Comparison of ENCODE assay signal across 8 cellular contexts in the genomic region with DNA sequence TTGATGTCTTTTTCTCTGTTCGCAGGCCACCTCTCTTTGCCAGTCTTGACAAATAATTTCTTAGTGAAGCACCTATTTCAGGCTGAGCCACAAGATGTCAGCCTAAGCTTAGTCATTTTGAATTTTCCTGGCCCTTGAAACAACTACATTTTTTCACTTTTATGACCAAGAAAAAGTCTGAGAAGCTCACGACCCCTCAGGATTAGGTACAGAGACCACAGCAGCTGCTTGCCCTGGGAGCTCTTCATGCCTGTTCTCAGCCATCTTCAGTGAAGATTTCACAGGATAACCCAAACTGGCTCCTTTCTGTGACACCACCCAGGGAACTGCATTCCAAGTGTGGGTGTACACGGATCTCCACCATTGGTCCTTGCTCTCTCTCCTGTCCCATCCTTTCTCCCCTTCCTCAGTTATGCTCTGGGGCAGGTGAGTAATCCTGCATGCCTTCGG. TPM values are rescaled to one million over a fixed set of nuclear protein-coding genes. Genes with fewer than 3 reads are reported as not detected.
A peak's percentile ranks its signal among the peaks of the same experiment; 100 is the strongest.
DNase-seq lines count a peak whose midpoint lies in the region; TF ChIP-seq lines count a peak whose summit lies in the region.

No MANE protein-coding gene starts in this region.

- no peaks in the 10 kb centered on the region for H3K9me3 Mint-ChIP-seq in glutamatergic neuron (ENCODE audit: unreplicated experiment)
- H3K9me3 Mint-ChIP-seq in activated CD4-positive, alpha-beta memory T cell treated with anti-CD3 and anti-CD28 coated beads for 36 hours: peaks cover 3% of the 10 kb centered on the region
- no peaks in the 10 kb centered on the region for H3K9me3 Mint-ChIP-seq in activated naive CD4-positive, alpha-beta T cell treated with anti-CD3 and anti-CD28 coated beads, Interleukin-2, amount 10 ng/mL, durations not matched to agents 7 days and 5 days

- in situ Hi-C loops in HAP-1 (cut with MboI; ENCODE audit: low sequenced_read_pairs): no loop called here

- CTCF ChIA-PET in activated CD4-positive, alpha-beta memory T cell treated with anti-CD3 and anti-CD28 coated beads for 36 hours (lab: Charles Lee): interaction anchor here (0.7 to 1.0 kb wide), 3 partner anchors 133 to 576 kb away, joined by 3 to 4 read pairs (median 4); no protein-coding TSS in a partner anchor
- CTCF ChIA-PET in activated naive CD4-positive, alpha-beta T cell treated with anti-CD3 and anti-CD28 coated beads, Interleukin-2, amount 10 ng/mL, durations not matched to agents 7 days and 5 days (lab: Charles Lee): interaction anchor here (2.0 kb wide), 1 partner anchor 576 kb away, joined by 4 read pairs; no protein-coding TSS in a partner anchor

- H3K4me1 ChIP-seq in HAP-1: no peaks in the 10 kb centered on the region
- peaks cover 3% of the 10 kb centered on the region for H3K4me1 ChIP-seq in skeletal muscle satellite cell (ENCODE audit: control insufficient read depth, insufficient read depth, low read length)

- H3K4me3 Mint-ChIP-seq in glutamatergic neuron (ENCODE audit: unreplicated experiment): no peak overlapping the region
- H3K4me3 Mint-ChIP-seq in activated CD4-positive, alpha-beta memory T cell treated with anti-CD3 and anti-CD28 coated beads for 36 hours: no peak overlapping the region
- H3K4me3 Mint-ChIP-seq in activated naive CD4-positive, alpha-beta T cell treated with anti-CD3 and anti-CD28 coated beads, Interleukin-2, amount 10 ng/mL, durations not matched to agents 7 days and 5 days: no peak overlapping the region

- no peak overlapping the region for H3K27ac Mint-ChIP-seq in glutamatergic neuron (ENCODE audit: unreplicated experiment)
- no peak overlapping the region for H3K27ac Mint-ChIP-seq in activated CD4-positive, alpha-beta memory T cell treated with anti-CD3 and anti-CD28 coated beads for 36 hours
- no peak overlapping the region for H3K27ac Mint-ChIP-seq in activated naive CD4-positive, alpha-beta T cell treated with anti-CD3 and anti-CD28 coated beads, Interleukin-2, amount 10 ng/mL, durations not matched to agents 7 days and 5 days

- peak; percentile 17 for DNase-seq in AG09309 (ENCODE audit: low read depth)
- DNase-seq in HAP-1 (ENCODE audit: low spot score in 2 of 2): peak; percentile 27 to 46
- DNase-seq in RPMI7951 (ENCODE audit: low read depth): peak; percentile 68
- no peak for DNase-seq in glutamatergic neuron
- no peak for DNase-seq in activated CD4-positive, alpha-beta memory T cell treated with anti-CD3 and anti-CD28 coated beads for 36 hours
- DNase-seq in activated naive CD4-positive, alpha-beta T cell treated with anti-CD3 and anti-CD28 coated beads, Interleukin-2, amount 10 ng/mL, durations not matched to agents 7 days and 5 days: no peak
- DNase-seq in 8988T: no peak

- TF ChIP-seq CTCF in AG09309 (IDR thresholded peaks at IDR 0.05; ENCODE audit: control insufficient read depth, insufficient read depth, low read depth, low read length, missing control alignments) (peak; percentile 65), glutamatergic neuron (IDR thresholded peaks at IDR 0.05; ENCODE audit: partially characterized antibody, unreplicated experiment) (peak; percentile 25)

- no peaks in the 10 kb centered on the region for H3K27me3 Mint-ChIP-seq in glutamatergic neuron (ENCODE audit: unreplicated experiment)
- H3K27me3 Mint-ChIP-seq in activated CD4-positive, alpha-beta memory T cell treated with anti-CD3 and anti-CD28 coated beads for 36 hours: peaks cover 3% of the 10 kb centered on the region
- no peaks in the 10 kb centered on the region for H3K27me3 Mint-ChIP-seq in activated naive CD4-positive, alpha-beta T cell treated with anti-CD3 and anti-CD28 coated beads, Interleukin-2, amount 10 ng/mL, durations not matched to agents 7 days and 5 days

- H3K36me3 Mint-ChIP-seq in glutamatergic neuron (ENCODE audit: unreplicated experiment): no peaks in the 10 kb centered on the region
- H3K36me3 Mint-ChIP-seq in activated CD4-positive, alpha-beta memory T cell treated with anti-CD3 and anti-CD28 coated beads for 36 hours: no peaks in the 10 kb centered on the region
- H3K36me3 Mint-ChIP-seq in activated naive CD4-positive, alpha-beta T cell treated with anti-CD3 and anti-CD28 coated beads, Interleukin-2, amount 10 ng/mL, durations not matched to agents 7 days and 5 days: no peaks in the 10 kb centered on the region

- H3K36me3 ChIP-seq in HAP-1 (replicated peaks) (no peaks in the 10 kb centered on the region), skeletal muscle satellite cell (ENCODE audit: insufficient read depth, low read length) (no peaks in the 10 kb centered on the region)

- POLR2A ChIA-PET in activated CD4-positive, alpha-beta memory T cell treated with anti-CD3 and anti-CD28 coated beads for 36 hours (lab: Charles Lee): no interaction called here

- no peaks in the 10 kb centered on the region for H3K4me1 Mint-ChIP-seq in glutamatergic neuron (ENCODE audit: low read depth, unreplicated experiment)
- H3K4me1 Mint-ChIP-seq in activated CD4-positive, alpha-beta memory T cell treated with anti-CD3 and anti-CD28 coated beads for 36 hours (ENCODE audit: low read depth): no peaks in the 10 kb centered on the region
- H3K4me1 Mint-ChIP-seq in activated naive CD4-positive, alpha-beta T cell treated with anti-CD3 and anti-CD28 coated beads, Interleukin-2, amount 10 ng/mL, durations not matched to agents 7 days and 5 days: peaks cover 4% of the 10 kb centered on the region

- no peak overlapping the region for H3K9ac ChIP-seq in skeletal muscle satellite cell (ENCODE audit: low read depth, low read length)

- intact Hi-C loops in activated CD4-positive, alpha-beta memory T cell treated with anti-CD3 and anti-CD28 coated beads for 36 hours (cut with micrococcal nuclease): loop anchor here (1.0 kb wide), 1 partner anchor 136 kb away; no protein-coding TSS in a partner anchor

- peak overlapping the region; percentile 52 for H3K4me2 ChIP-seq in skeletal muscle satellite cell (ENCODE audit: low read length)

- H3K9me3 ChIP-seq in HAP-1 (no peaks in the 10 kb centered on the region), skeletal muscle satellite cell (replicated peaks; ENCODE audit: low read length) (no peaks in the 10 kb centered on the region)

- H3K4me3 ChIP-seq in AG09309 (ENCODE audit: control insufficient read depth, low read depth, low read length): no peak overlapping the region
- H3K4me3 ChIP-seq in HAP-1: no peak overlapping the region
- H3K4me3 ChIP-seq in skeletal muscle satellite cell (ENCODE audit: low read length): no peak overlapping the region

- H3K27me3 ChIP-seq in HAP-1 (ENCODE audit: low read depth) (no peaks in the 10 kb centered on the region), skeletal muscle satellite cell (ENCODE audit: control insufficient read depth, insufficient read depth, low read length) (peaks cover 3% of the 10 kb centered on the region)

RNA-seq across cellular contexts. Expression of gene SPTLC3, which starts 38.4 kb away (rescaled TPM):
- total RNA-seq in RPMI7951 (2014; rRNA removed; shearing (Covaris generic)): 11.4 and 16.6 TPM in 2 replicates
- total RNA-seq in glutamatergic neuron (ENCODE audit: unreplicated experiment): not detected
- total RNA-seq in skeletal muscle satellite cell (2012; rRNA removed): 11.2 and 29.5 TPM in 2 replicates
- total RNA-seq in activated CD4-positive, alpha-beta memory T cell treated with anti-CD3 and anti-CD28 coated beads for 36 hours: under 1 TPM; 0.02 to 0.26 TPM

Comparison
In these comparisons a context has a peak if more than half of its experiments do, and no peak if none do; other contexts are left out.
1. DNase-seq: peak in AG09309 (single experiment), HAP-1 (2 of 2) and RPMI7951 (single experiment); none in glutamatergic neuron (single experiment), activated CD4-positive, alpha-beta memory T cell treated with anti-CD3 and anti-CD28 coated beads for 36 hours (single experiment), activated naive CD4-positive, alpha-beta T cell treated with anti-CD3 and anti-CD28 coated beads, Interleukin-2, amount 10 ng/mL, durations not matched to agents 7 days and 5 days (single experiment) and 8988T (single experiment).